In genomic region chr6:149567194-149567586, GRCh38 we compare ENCODE assay signal across 8 cellular contexts. TPM values are rescaled to one million over a fixed set of nuclear protein-coding genes. Genes with fewer than 3 reads are reported as not detected.
DNase-seq lines count a peak whose midpoint lies in the region; ATAC-seq and TF ChIP-seq lines count a peak whose summit lies in the region.

No MANE protein-coding gene starts in this region.

- H3K27ac ChIP-seq in SJSA1: no peak overlapping the region
- H3K27ac ChIP-seq in skeletal muscle tissue (ENCODE audit: low read depth, low read length): peak overlapping the region; percentile 91

- H3K4me3 ChIP-seq in SJSA1 (peak overlapping the region; percentile 96), foreskin fibroblast (ENCODE audit: low read depth in 1 of 2, low read length in 2 of 2) (peak overlapping the region; percentile 86 to 92), skeletal muscle tissue (ENCODE audit: low read length in 3 of 3) (peak overlapping the region; percentile 83 to 95 (median 92))

- no peak for ATAC-seq in HG02588 (IDR thresholded peaks at IDR 0.05; ENCODE audit: unreplicated experiment)

- in situ Hi-C loops in GM13977 (cut with MboI; ENCODE audit: low pct_unique_long_range_greater_than_20kb, low sequenced_read_pairs, unreplicated experiment): no loop called here

- H3K4me1 ChIP-seq in SJSA1 (replicated peaks) (peaks cover 8% of the 10 kb centered on the region), skeletal muscle tissue (ENCODE audit: control insufficient read depth in 3 of 3, insufficient read depth in 3 of 3, low read length in 3 of 3) (peaks cover 0 to 12% (median 8%) of the 10 kb centered on the region in 3 donors)

- H3K27me3 ChIP-seq in SJSA1 (replicated peaks) (no peaks in the 10 kb centered on the region), skeletal muscle tissue (ENCODE audit: control insufficient read depth in 3 of 3, insufficient read depth in 3 of 3, low read length in 3 of 3) (no peaks in the 10 kb centered on the region)

- peak; percentile 56 for DNase-seq in GM13977 (ENCODE audit: low spot score)
- no peak for DNase-seq in SJSA1 (ENCODE audit: low read depth in 1 of 2, low spot score in 2 of 2)
- no peak for DNase-seq in foreskin fibroblast
- DNase-seq in mucosa of gallbladder (ENCODE audit: low spot score): no peak
- no peak for DNase-seq in SHP77 (lab: John Stamatoyannopoulos, UW)
- no peak for DNase-seq in HK-2 (ENCODE audit: unreplicated experiment)

- TF ChIP-seq CTCF in GM13977 (IDR thresholded peaks at IDR 0.05; ENCODE audit: extremely low read depth, insufficient read depth, missing control alignments): no peak
- TF ChIP-seq CTCF in foreskin fibroblast (IDR thresholded peaks at IDR 0.05; ENCODE audit: low read depth, low read length): no peak

- H3K9me3 ChIP-seq in SJSA1 (replicated peaks) (no peaks in the 10 kb centered on the region; the same call in 1 of the 2 replicates), skeletal muscle tissue (ENCODE audit: control insufficient read depth in 3 of 3, low read length in 3 of 3) (no peaks in the 10 kb centered on the region)

- H3K9ac ChIP-seq in skeletal muscle tissue (ENCODE audit: low read depth in 1 of 3, low read length in 3 of 3): peak overlapping the region; percentile 89 to 92 (median 91)

- peaks cover 5% of the 10 kb centered on the region for H3K36me3 ChIP-seq in SJSA1
- no peaks in the 10 kb centered on the region for H3K36me3 ChIP-seq in skeletal muscle tissue (ENCODE audit: control insufficient read depth in 3 of 3, insufficient read depth in 3 of 3, low read length in 3 of 3)

RNA-seq across cellular contexts. Expression of gene GINM1, which starts 1.0 kb away (rescaled TPM):
- total RNA-seq in SJSA1 (2014; rRNA removed; shearing (Covaris generic)): 52.4 and 56.4 TPM in 2 replicates
- total RNA-seq in skeletal muscle tissue (41.2 TPM), mucosa of gallbladder (45.0 TPM)

RNA-seq across cellular contexts. Expression of gene PPIL4, which starts 21.3 kb away (rescaled TPM):
- total RNA-seq in SJSA1 (2014; rRNA removed; shearing (Covaris generic)): 37.0 and 43.9 TPM in 2 replicates
- total RNA-seq in skeletal muscle tissue: 19.3 TPM
- 21.1 TPM for total RNA-seq in mucosa of gallbladder
